Comparison of ENCODE assay signal across 14 cellular contexts in the genomic region with DNA sequence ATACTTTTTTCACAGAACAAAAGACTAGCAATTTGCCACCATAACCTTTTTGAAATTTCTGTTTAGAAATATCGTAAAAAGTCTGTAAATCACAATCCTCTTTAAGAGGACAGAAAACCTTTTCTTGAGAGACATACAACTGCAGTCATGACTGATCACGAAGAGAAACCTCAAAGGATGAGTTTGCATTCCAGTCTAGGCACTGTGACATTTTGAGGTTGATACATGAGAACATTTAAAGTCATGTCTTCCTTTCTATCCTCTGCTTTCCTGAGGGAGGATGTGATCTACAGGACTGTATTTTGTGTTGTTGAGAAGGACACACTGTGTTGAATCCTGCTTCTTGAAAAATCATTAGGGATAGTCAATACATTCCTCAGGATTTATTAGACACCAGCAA.
"Had no signal": no experiment of that assay in that cellular context is flagged by ENCODE, and none has a peak within 500 bp of the region (broad histone marks: within the 10 kb centered on the region; RNA-seq: fewer than 3 reads in every experiment).

No MANE protein-coding gene starts in this region.

- H3K27me3 ChIP-seq: ascending aorta, cardiac muscle cell had no signal

- ATAC-seq: left lobe of liver; mucosa of descending colon; naive thymus-derived CD8-positive, alpha-beta T cell had no signal

- H3K9me3 ChIP-seq: ascending aorta, mucosa of descending colon had no signal

- DNase-seq: activated CD4-positive, alpha-beta T cell treated with anti-CD3 and anti-CD28 coated beads, Interleukin-2, amount 50 U/mL, for 1 hour; activated naive CD4-positive, alpha-beta T cell treated with Interleukin-2 at 50 U/mL for 16 hours; dorsolateral prefrontal cortex; endodermal cell; mammary epithelial cell; mucosa of descending colon; naive thymus-derived CD8-positive, alpha-beta T cell; stimulated activated CD4-positive, alpha-beta T cell treated with anti-CD3 and anti-CD28 coated beads, Interleukin-15, amount 100 ng/mL, for 24 hours; stimulated activated CD4-positive, alpha-beta T cell treated with anti-CD3 and anti-CD28 coated beads, Interleukin-4, amount 100 ng/mL, for 1 hour; stimulated activated naive CD4-positive, alpha-beta T cell treated with Interleukin-2 at 50 U/mL for 16 hours; trophoblast cell had no signal

- H3K4me1 ChIP-seq: ascending aorta had no signal

- H3K36me3 ChIP-seq: ascending aorta, cardiac muscle cell had no signal

- H3K27ac ChIP-seq: ascending aorta, cardiac muscle cell, dorsolateral prefrontal cortex had no signal

- H3K4me3 ChIP-seq: ascending aorta, cardiac muscle cell, dorsolateral prefrontal cortex, mucosa of descending colon had no signal
